ENCODE assay signal across 8 cellular contexts in genomic region chr17:28724500-28725165, GRCh38. TPM values are rescaled to one million over a fixed set of nuclear protein-coding genes. Genes with fewer than 3 reads are reported as not detected.
A peak's percentile ranks its signal among the peaks of the same experiment; 100 is the strongest.
DNase-seq lines count a peak whose midpoint lies in the region; ATAC-seq and TF ChIP-seq lines count a peak whose summit lies in the region.

No MANE protein-coding gene starts in this region.

- peaks cover 56% of the 10 kb centered on the region for H3K4me1 Mint-ChIP-seq in activated CD4-positive, alpha-beta T cell treated with anti-CD3 and anti-CD28 coated beads for 36 hours

- WGBS in esophagus, 2 donors: 65 to 72% methylated on average over 10 of the region's 10 CpGs

- peaks cover 0 to 19% of the 10 kb centered on the region in 2 donors for H3K4me1 ChIP-seq in esophagus (ENCODE audit: control insufficient read depth in 2 of 2, insufficient read depth in 2 of 2, low read length in 1 of 2)

- H3K9me3 ChIP-seq in esophagus (ENCODE audit: control insufficient read depth in 2 of 2, insufficient read depth in 1 of 2, low read depth in 1 of 2, low read length in 1 of 2): no peaks in the 10 kb centered on the region

- peak overlapping the region; percentile 53 to 93 for H3K27ac ChIP-seq in esophagus (ENCODE audit: low read depth in 2 of 2, low read length in 1 of 2)

- intact Hi-C loops in activated CD4-positive, alpha-beta T cell treated with anti-CD3 and anti-CD28 coated beads for 36 hours (cut with DNase I, micrococcal nuclease): loop anchor here (5.0 to 10.0 kb wide), 6 partner anchors 38 to 890 kb away; partner anchors contain the start of genes ABHD15 (in 1 of the 2), NUFIP2 (in 1 of the 2) and TP53I13 (in 1 of the 2)

- ATAC-seq in activated CD4-positive, alpha-beta T cell treated with anti-CD3 and anti-CD28 coated beads for 36 hours: no peak
- no peak for ATAC-seq in stimulated activated naive CD8-positive, alpha-beta T cell treated with anti-CD3 and anti-CD28 coated beads, Interleukin-15, Interleukin-2, amounts not matched to agents 100 U/mL and 50 U/mL, for 24 hours
- ATAC-seq in HG02763 (IDR thresholded peaks at IDR 0.05; ENCODE audit: unreplicated experiment): no peak

- in situ Hi-C loops in GM13977 (cut with MboI; ENCODE audit: low pct_unique_long_range_greater_than_20kb, low sequenced_read_pairs, unreplicated experiment): no loop called here

- H3K4me3 Mint-ChIP-seq in activated CD4-positive, alpha-beta T cell treated with anti-CD3 and anti-CD28 coated beads for 36 hours: peak overlapping the region; percentile 99

- H3K4me3 ChIP-seq in esophagus (ENCODE audit: low read depth in 1 of 2, low read length in 2 of 2): peak overlapping the region in 1 of 2 donors; percentile 80

- POLR2A ChIA-PET in activated CD4-positive, alpha-beta T cell treated with anti-CD3 and anti-CD28 coated beads for 36 hours (lab: Charles Lee): interaction anchor here (0.6 to 6.3 kb wide), 7 partner anchors 8 to 169 kb away, joined by 3 to 111 read pairs (median 4); partner anchors contain the start of genes FAM222B and TRAF4

- peaks cover 0 to 17% of the 10 kb centered on the region in 2 donors for H3K36me3 ChIP-seq in esophagus (ENCODE audit: control insufficient read depth in 2 of 2, insufficient read depth in 2 of 2, low read length in 1 of 2)

- DNase-seq in activated CD4-positive, alpha-beta T cell treated with anti-CD3 and anti-CD28 coated beads for 36 hours: peak; percentile 20
- no peak for DNase-seq in activated CD4-positive, alpha-beta T cell treated with anti-CD3 and anti-CD28 coated beads for 1 hour
- DNase-seq in SK-N-DZ (ENCODE audit: low spot score): peak; percentile 60
- peak; percentile 33 for DNase-seq in stimulated activated naive CD8-positive, alpha-beta T cell treated with anti-CD3 and anti-CD28 coated beads, Interleukin-15, Interleukin-2, amounts not matched to agents 100 U/mL and 50 U/mL, for 24 hours
- no peak for DNase-seq in GM13977 (ENCODE audit: low spot score)
- DNase-seq in NCI-H146 treated with DMSO at 0.1 percent for 48 hours (lab: John Stamatoyannopoulos, UW; ENCODE audit: unreplicated experiment): no peak

- no peaks in the 10 kb centered on the region for H3K27me3 Mint-ChIP-seq in activated CD4-positive, alpha-beta T cell treated with anti-CD3 and anti-CD28 coated beads for 36 hours

- no peaks in the 10 kb centered on the region for H3K9me3 Mint-ChIP-seq in activated CD4-positive, alpha-beta T cell treated with anti-CD3 and anti-CD28 coated beads for 36 hours (ENCODE audit: low read depth)

- H3K27ac Mint-ChIP-seq in activated CD4-positive, alpha-beta T cell treated with anti-CD3 and anti-CD28 coated beads for 36 hours: peak overlapping the region; percentile 90

- no peak for TF ChIP-seq CTCF in GM13977 (IDR thresholded peaks at IDR 0.05; ENCODE audit: extremely low read depth, insufficient read depth, missing control alignments)

- H3K36me3 Mint-ChIP-seq in activated CD4-positive, alpha-beta T cell treated with anti-CD3 and anti-CD28 coated beads for 36 hours (ENCODE audit: low read depth): peaks cover 60% of the 10 kb centered on the region

- no peaks in the 10 kb centered on the region for H3K27me3 ChIP-seq in esophagus (ENCODE audit: control insufficient read depth in 1 of 2, insufficient read depth in 2 of 2, low read length in 2 of 2)

- CTCF ChIA-PET in activated CD4-positive, alpha-beta T cell treated with anti-CD3 and anti-CD28 coated beads for 36 hours (lab: Charles Lee): interaction anchor here (0.5 to 8.9 kb wide), 6 partner anchors 9 to 233 kb away, joined by 3 to 294 read pairs (median 4); partner anchors contain the start of genes PHF12 and TRAF4

RNA-seq across cellular contexts. Expression of gene TLCD1, which starts 1.4 kb away (rescaled TPM):
- 1 to 10 TPM; 8.5 to 8.7 TPM for total RNA-seq in activated CD4-positive, alpha-beta T cell treated with anti-CD3 and anti-CD28 coated beads for 36 hours
- 8.8 and 11.8 TPM in 2 replicates for polyA plus RNA-seq in SK-N-DZ (2014; cell fraction: cytosol; rRNA removed)
- polyA plus RNA-seq in SK-N-DZ (2014; cell fraction: nucleus; rRNA removed): 7.4 and 7.6 TPM in 2 replicates
- polyA plus RNA-seq in esophagus: 10 to 100 TPM; 12.5 to 16.9 TPM

RNA-seq across cellular contexts. Expression of gene NEK8, which starts 4.0 kb away (rescaled TPM):
- total RNA-seq in activated CD4-positive, alpha-beta T cell treated with anti-CD3 and anti-CD28 coated beads for 36 hours: 1 to 10 TPM; 3.8 to 4.0 TPM
- 1.6 and 6.7 TPM in 2 replicates for polyA plus RNA-seq in SK-N-DZ (2014; cell fraction: cytosol; rRNA removed)
- polyA plus RNA-seq in SK-N-DZ (2014; cell fraction: nucleus; rRNA removed): 3.6 and 8.4 TPM in 2 replicates
- 1 to 10 TPM; 2.6 to 5.3 TPM for polyA plus RNA-seq in esophagus

RNA-seq across cellular contexts. Expression of gene RPL23A, which starts 4.8 kb away (rescaled TPM):
- total RNA-seq in activated CD4-positive, alpha-beta T cell treated with anti-CD3 and anti-CD28 coated beads for 36 hours: 1,000 to 10,000 TPM; 2,164 to 2,505 TPM
- polyA plus RNA-seq in SK-N-DZ (2014; cell fraction: cytosol; rRNA removed): 1,168 and 1,695 TPM in 2 replicates
- 853 and 1,299 TPM in 2 replicates for polyA plus RNA-seq in SK-N-DZ (2014; cell fraction: nucleus; rRNA removed)
- polyA plus RNA-seq in esophagus: 1,000 to 10,000 TPM in 1 of 2 donors, 100 to 1,000 TPM in 1; 745 to 1,436 TPM

RNA-seq across cellular contexts. Expression of gene RAB34, which starts 7.0 kb away (rescaled TPM):
- 10 to 100 TPM; 13.6 to 17.4 TPM for total RNA-seq in activated CD4-positive, alpha-beta T cell treated with anti-CD3 and anti-CD28 coated beads for 36 hours
- polyA plus RNA-seq in SK-N-DZ (2014; cell fraction: cytosol; rRNA removed): 50.8 and 51.5 TPM in 2 replicates
- 124 and 148 TPM in 2 replicates for polyA plus RNA-seq in SK-N-DZ (2014; cell fraction: nucleus; rRNA removed)
- 10 to 100 TPM; 31.5 to 42.2 TPM for polyA plus RNA-seq in esophagus

RNA-seq across cellular contexts. Expression of gene PROCA1, which starts 12.9 kb away (rescaled TPM):
- 1 to 10 TPM; 4.0 to 4.5 TPM for total RNA-seq in activated CD4-positive, alpha-beta T cell treated with anti-CD3 and anti-CD28 coated beads for 36 hours
- polyA plus RNA-seq in SK-N-DZ (2014; cell fraction: cytosol; rRNA removed): 7.0 and 13.4 TPM in 2 replicates
- polyA plus RNA-seq in SK-N-DZ (2014; cell fraction: nucleus; rRNA removed): 35.6 and 40.0 TPM in 2 replicates
- 1 to 10 TPM in 1 of 2 donors, under 1 TPM in 1; 0.59 to 2.0 TPM for polyA plus RNA-seq in esophagus

Comparison
In these comparisons a context has a peak if more than half of its experiments do, and no peak if none do; other contexts are left out.
1. DNase-seq: peak in activated CD4-positive, alpha-beta T cell treated with anti-CD3 and anti-CD28 coated beads for 36 hours (single experiment), SK-N-DZ (single experiment) and stimulated activated naive CD8-positive, alpha-beta T cell treated with anti-CD3 and anti-CD28 coated beads, Interleukin-15, Interleukin-2, amounts not matched to agents 100 U/mL and 50 U/mL, for 24 hours (single experiment); none in activated CD4-positive, alpha-beta T cell treated with anti-CD3 and anti-CD28 coated beads for 1 hour (single experiment), GM13977 (single experiment) and NCI-H146 treated with DMSO at 0.1 percent for 48 hours (single experiment).